ENCODE assay signal across 24 cellular contexts in the genomic region with DNA sequence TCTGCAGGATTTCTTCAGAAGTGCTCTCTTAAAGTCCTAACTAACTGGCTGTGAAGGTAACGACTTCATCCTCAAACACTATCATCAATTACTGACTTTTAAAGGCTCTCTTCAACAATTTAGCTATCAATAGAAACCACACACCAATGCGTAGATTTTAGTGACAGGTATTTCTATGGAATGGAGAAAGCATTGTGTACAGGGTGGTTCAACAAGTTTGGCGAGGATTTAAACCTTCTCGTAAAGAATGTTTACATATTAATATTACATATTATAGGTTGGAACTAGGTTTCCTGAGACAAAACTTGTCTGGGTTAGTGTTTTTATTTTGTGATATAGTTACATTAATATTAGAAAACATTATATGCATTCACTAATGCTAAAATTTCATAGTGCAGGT.
"Had no signal": no experiment of that assay in that cellular context is flagged by ENCODE, and none has a peak within 500 bp of the region (broad histone marks: within the 10 kb centered on the region; RNA-seq: fewer than 3 reads in every experiment).

No MANE protein-coding gene starts in this region.

- H3K4me1 ChIP-seq: ascending aorta, body of pancreas, Peyer's patch had no signal

- H3K27ac ChIP-seq: ascending aorta, body of pancreas, cardiac muscle cell, Peyer's patch, RWPE1 had no signal

- H3K27me3 ChIP-seq: ascending aorta, body of pancreas, cardiac muscle cell, Peyer's patch had no signal

- DNase-seq: activated CD4-positive, alpha-beta memory T cell treated with anti-CD3 and anti-CD28 coated beads for 36 hours; activated CD4-positive, alpha-beta T cell treated with anti-CD3 and anti-CD28 coated beads, Interleukin-2, amount 10 ng/mL, durations not matched to agents 7 days and 5 days; activated CD4-positive, CD25-positive, alpha-beta regulatory T cell; activated CD8-positive, alpha-beta memory T cell treated with anti-CD3 and anti-CD28 coated beads for 24 hours; activated effector memory CD4-positive, alpha-beta T cell treated with anti-CD3 and anti-CD28 coated beads, Interleukin-2, amount 50 U/mL, for 16 hours; activated naive CD4-positive, alpha-beta T cell treated with Interleukin-2 at 50 U/mL for 16 hours; activated naive CD8-positive, alpha-beta T cell treated with anti-CD3 and anti-CD28 coated beads, Interleukin-2, amount 50 U/mL, for 24 hours; activated T-cell treated with anti-CD3 and anti-CD28 coated beads, Interleukin-2, amount 50 U/mL, for 4 hours; amniotic stem cell; body of pancreas; KG1; NCI-H1048; NCI-H146; NCI-H187 treated with DMSO at 0.1 percent for 48 hours; NCI-H2081 treated with DMSO at 0.1 percent for 48 hours; NCI-H345; NCI-H524; NK-92 treated with Interleukin-12 subunit alpha and Interleukin-12 subunit beta, amount 100 ng/mL, for 24 hours; OCI-M1; Peyer's patch; Right ventricle myocardium superior had no signal

- H3K4me3 ChIP-seq: ascending aorta, body of pancreas, cardiac muscle cell, Peyer's patch had no signal

- H3K36me3 ChIP-seq: ascending aorta, cardiac muscle cell, Peyer's patch had no signal

- H3K9me3 ChIP-seq: ascending aorta, body of pancreas, Peyer's patch had no signal
